ENCODE assay signal across 9 cellular contexts in the genomic region with DNA sequence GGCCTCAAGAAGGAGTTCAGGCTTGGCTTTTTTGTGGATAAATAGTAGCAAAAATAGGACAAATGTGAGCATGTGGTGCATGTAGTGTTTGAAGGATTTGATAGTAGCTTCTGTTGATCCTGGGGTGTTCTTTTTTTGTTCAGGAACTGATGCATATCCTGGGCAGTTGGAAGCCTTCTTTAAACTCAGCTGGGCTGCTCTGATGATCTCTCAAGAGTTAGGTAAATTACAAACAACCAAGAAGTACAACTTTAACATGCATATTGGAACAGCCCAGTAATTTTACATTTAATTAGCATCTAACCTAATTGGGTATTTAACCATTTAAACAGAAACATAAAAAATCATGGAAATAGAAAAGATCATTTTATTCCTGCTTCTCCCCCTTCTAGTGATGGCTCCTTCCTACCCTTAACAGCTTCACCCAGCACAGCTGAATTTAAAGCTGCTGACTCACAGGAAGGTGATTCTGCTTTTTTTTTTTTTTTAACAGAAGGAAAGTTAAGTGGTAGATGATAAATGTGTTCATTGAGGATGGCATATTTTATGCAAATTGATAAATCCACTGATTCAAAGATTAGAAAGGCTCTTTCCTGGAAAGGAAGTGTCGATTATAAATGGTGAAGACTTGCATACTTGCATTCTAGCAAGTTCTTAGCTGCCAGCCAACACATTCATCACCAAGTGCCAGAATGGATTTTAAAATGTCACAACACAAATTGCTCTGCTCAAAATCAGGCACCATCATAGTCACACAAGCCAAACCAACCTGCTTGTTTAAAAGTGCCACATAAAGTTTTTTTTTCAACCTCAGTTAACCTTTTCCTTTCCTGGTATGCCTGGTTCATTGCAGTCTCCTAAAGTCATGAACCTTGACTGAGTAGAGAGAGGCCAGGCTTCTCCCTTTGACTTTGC. TPM values are rescaled to one million over a fixed set of nuclear protein-coding genes. Genes with fewer than 3 reads are reported as not detected.
DNase-seq lines count a peak whose midpoint lies in the region; ATAC-seq and TF ChIP-seq lines count a peak whose summit lies in the region.
"Had no signal": no experiment of that assay in that cellular context is flagged by ENCODE, and none has a peak within 500 bp of the region (broad histone marks: within the 10 kb centered on the region; RNA-seq: fewer than 3 reads in every experiment).

No MANE protein-coding gene starts in this region.

- H3K9me3 ChIP-seq in Loucy (ENCODE audit: insufficient read depth, low read depth, low read length) (no peaks in the 10 kb centered on the region), mesodermal cell (ENCODE audit: control insufficient read depth, low read length) (no peaks in the 10 kb centered on the region), MM.1S (replicated peaks; ENCODE audit: insufficient read depth, low read length) (no peaks in the 10 kb centered on the region)

- H4K20me1 ChIP-seq in Loucy (ENCODE audit: insufficient read depth, low read length, poor library complexity, severe bottlenecking) (no peaks in the 10 kb centered on the region), MM.1S (ENCODE audit: insufficient read depth, low read length) (no peaks in the 10 kb centered on the region)

- DNase-seq in ELR (ENCODE audit: low read depth) (peak; percentile 83), astrocyte of the hippocampus (ENCODE audit: low read depth, low spot score) (peak; percentile 52), MM.1S (no peak), SKM-1 treated with dmso at 0.1 percent for 144 hours (lab: John Stamatoyannopoulos, UW; ENCODE audit: unreplicated experiment) (no peak)
- DNase-seq in activated effector memory CD4-positive, alpha-beta T cell treated with Interleukin-2 at 50 U/mL for 16 hours, result no peak
- DNase-seq: effector memory CD4-positive, alpha-beta T cell had no signal

- no peaks in the 10 kb centered on the region for H3K9me2 ChIP-seq in Loucy (replicated peaks; ENCODE audit: low read depth, low read length)
- H3K9me2 ChIP-seq in MM.1S (replicated peaks; ENCODE audit: insufficient read depth, low read length), result no peaks in the 10 kb centered on the region

- H3K79me2 ChIP-seq in Loucy (ENCODE audit: insufficient read depth, low read length) (peaks cover 64% of the 10 kb centered on the region), MM.1S (ENCODE audit: low read length) (no peaks in the 10 kb centered on the region)

- H3F3A ChIP-seq in Loucy (ENCODE audit: low read depth) (peaks cover 17% of the 10 kb centered on the region; the same call in 1 of the 2 replicates), MM.1S (ENCODE audit: insufficient read depth, low read length) (no peaks in the 10 kb centered on the region)

- H3K4me2 ChIP-seq in Loucy (ENCODE audit: low read depth, low read length, poor library complexity, severe bottlenecking), result peak overlapping the region; percentile 77
- no peak overlapping the region for H3K4me2 ChIP-seq in MM.1S (ENCODE audit: low read depth, low read length)

- ATAC-seq in HG02763 (IDR thresholded peaks at IDR 0.05; ENCODE audit: unreplicated experiment), result no peak

- H3K27me3 ChIP-seq in Loucy (ENCODE audit: insufficient read depth, low read length, poor library complexity, severe bottlenecking), result no peaks in the 10 kb centered on the region
- H3K27me3 ChIP-seq in MM.1S (replicated peaks; ENCODE audit: insufficient read depth, low read length), result no peaks in the 10 kb centered on the region

- H3K9ac ChIP-seq in Loucy (ENCODE audit: low read depth, low read length, poor library complexity, severe bottlenecking) (peak overlapping the region; percentile 68), MM.1S (ENCODE audit: low read length) (no peak overlapping the region)

- H2AFZ ChIP-seq in Loucy (ENCODE audit: low read length), result no peak overlapping the region
- H2AFZ ChIP-seq in MM.1S (ENCODE audit: low read length), result no peak overlapping the region

- H3K4me3 ChIP-seq in Loucy (ENCODE audit: low read length, poor library complexity, severe bottlenecking) (peak overlapping the region; percentile 58), mesodermal cell (ENCODE audit: extremely low read depth, insufficient read depth, low read length, poor library complexity, severe bottlenecking) (no peak overlapping the region), MM.1S (ENCODE audit: low read length) (no peak overlapping the region)

- H3K4me1 ChIP-seq in Loucy (ENCODE audit: insufficient read depth, low read length, poor library complexity, severe bottlenecking) (peaks cover 67% of the 10 kb centered on the region), mesodermal cell (ENCODE audit: control insufficient read depth, insufficient read depth, low read length, poor library complexity, severe bottlenecking) (peaks cover 37% of the 10 kb centered on the region), MM.1S (ENCODE audit: low read length) (0 out of 2 replicates have a peak, but pooled peaks cover 5% of the 10 kb centered on the region)

- TF ChIP-seq CTCF in Loucy (conservative IDR thresholded peaks at IDR 0.05; ENCODE audit: low read length) (no peak), MM.1S (IDR thresholded peaks at IDR 0.05; ENCODE audit: low read length) (no peak)

- no CpG with 5 or more reads among the region's 1 CpG for WGBS in mesodermal cell (ENCODE audit: insufficient coverage in 2 of 2), 2 experiments

- H3K36me3 ChIP-seq in Loucy (ENCODE audit: insufficient read depth, low read length) (peaks cover 8% of the 10 kb centered on the region; the same call in 1 of the 2 replicates), mesodermal cell (ENCODE audit: control insufficient read depth, insufficient read depth, low read length) (peaks cover 36% of the 10 kb centered on the region), MM.1S (replicated peaks; ENCODE audit: insufficient read depth, low read length) (no peaks in the 10 kb centered on the region)

- H3K27ac ChIP-seq in mesodermal cell (ENCODE audit: low read depth, low read length, severe bottlenecking), result peak overlapping the region; percentile 84
- H3K27ac ChIP-seq in MM.1S (ENCODE audit: low read length), result no peak overlapping the region

RNA-seq across cellular contexts. Expression of gene SLC35G2, which starts 20.0 kb away (rescaled TPM):
- polyA plus RNA-seq in mesodermal cell (2013, experiment 1 of 2), result 21.7 TPM
- polyA plus RNA-seq in mesodermal cell (2013, experiment 2 of 2), result 19.0 TPM

RNA-seq across cellular contexts. Expression of gene NCK1, which starts 23.1 kb away (rescaled TPM):
- polyA plus RNA-seq in mesodermal cell (2013, experiment 1 of 2), result 65.0 TPM
- polyA plus RNA-seq in mesodermal cell (2013, experiment 2 of 2), result 74.3 TPM

Comparison
In these comparisons a context has a peak if more than half of its experiments do, and no peak if none do; other contexts are left out.
1. DNase-seq: peak in ELR (single experiment) and astrocyte of the hippocampus (single experiment); none in MM.1S (single experiment), SKM-1 treated with dmso at 0.1 percent for 144 hours (single experiment) and activated effector memory CD4-positive, alpha-beta T cell treated with Interleukin-2 at 50 U/mL for 16 hours (single experiment).